8 cellular contexts compared by ENCODE assay signal in genomic region chr11:70398834-70399680, GRCh38. TPM values are rescaled to one million over a fixed set of nuclear protein-coding genes. Genes with fewer than 3 reads are reported as not detected.
DNase-seq lines count a peak whose midpoint lies in the region; ATAC-seq, FAIRE-seq and TF ChIP-seq lines count a peak whose summit lies in the region.

No MANE protein-coding gene starts in this region.

- peaks cover 12 to 16% (median 13%) of the 10 kb centered on the region in 3 donors for H3K4me1 Mint-ChIP-seq in T-cell

- DNase-seq in GM19239 (ENCODE audit: insufficient read length, low spot score): peak; percentile 36
- DNase-seq in T-cell: no peak
- no peak for DNase-seq in sciatic nerve (ENCODE audit: low spot score)
- DNase-seq in putamen (ENCODE audit: low spot score): no peak
- no peak for DNase-seq in NCI-H345 treated with DMSO at 0.1 percent for 48 hours (lab: John Stamatoyannopoulos, UW; ENCODE audit: unreplicated experiment)

- FAIRE-seq in GM19239 (lab: Jason Lieb, UNC): no peak

- CTCF ChIA-PET in T-cell (lab: Charles Lee): no interaction called here

- WGBS in gastroesophageal sphincter (ENCODE audit: low coverage in 1 of 2), 2 donors: 0 to 3% methylated on average over 22 to 23 of the region's 42 CpGs

- no peak for TF ChIP-seq EP300 in gastroesophageal sphincter (IDR thresholded peaks at IDR 0.05)

- TF ChIP-seq CTCF in gastroesophageal sphincter (IDR thresholded peaks at IDR 0.05): no peak

- POLR2A ChIA-PET in T-cell (lab: Charles Lee): no interaction called here

- no peaks in the 10 kb centered on the region for H3K9me3 ChIP-seq in gastroesophageal sphincter

- TF ChIP-seq POLR2A in gastroesophageal sphincter (IDR thresholded peaks at IDR 0.05): no peak

- H3K4me3 ChIP-seq in gastroesophageal sphincter: peak overlapping the region; percentile 99 to 100

- H3K27me3 ChIP-seq in gastroesophageal sphincter: no peaks in the 10 kb centered on the region

- peaks cover 13 to 23% of the 10 kb centered on the region in 2 donors for H3K27me3 Mint-ChIP-seq in T-cell

- no peaks in the 10 kb centered on the region for H3K36me3 Mint-ChIP-seq in T-cell

- intact Hi-C loops in sciatic nerve (cut with DNase I): no loop called here

- H3K4me1 ChIP-seq in gastroesophageal sphincter: peaks cover 7 to 65% (median 20%) of the 10 kb centered on the region in 3 donors

- peak overlapping the region; percentile 67 to 94 (median 90) for H3K27ac ChIP-seq in gastroesophageal sphincter

- peak overlapping the region; percentile 56 to 90 (median 61) for H3K4me3 Mint-ChIP-seq in T-cell

- H3K9me3 Mint-ChIP-seq in T-cell: no peaks in the 10 kb centered on the region

- ATAC-seq in T-cell (replicated peaks in 1 of 4): no peak
- peak; percentile 28 for ATAC-seq in gastroesophageal sphincter
- ATAC-seq in sciatic nerve: peak; percentile 12
- no peak for ATAC-seq in HG02973 (IDR thresholded peaks at IDR 0.05; ENCODE audit: unreplicated experiment)
- ATAC-seq in HG03469 (IDR thresholded peaks at IDR 0.05; ENCODE audit: unreplicated experiment): no peak

- H3K36me3 ChIP-seq in gastroesophageal sphincter: peaks cover 0 to 6% of the 10 kb centered on the region in 2 donors

- no peak overlapping the region for H3K27ac Mint-ChIP-seq in T-cell

RNA-seq across cellular contexts. Expression of gene CTTN, which starts 0.7 kb away (rescaled TPM):
- total RNA-seq in T-cell (1 to 10 TPM in 4 of 5 donors, under 1 TPM in 1; 0.44 to 3.6 (median 2.3) TPM), gastroesophageal sphincter (100 to 1,000 TPM; 164 to 316 (median 179) TPM), sciatic nerve (264 TPM)

Comparison
In these comparisons a context has a peak if more than half of its experiments do, and no peak if none do; other contexts are left out.
1. ATAC-seq: peak in gastroesophageal sphincter (single experiment) and sciatic nerve (single experiment); none in T-cell (0 of 4), HG02973 (single experiment) and HG03469 (single experiment).
2. RNA of gene CTTN, which starts 0.7 kb away (total RNA-seq): 264 TPM in sciatic nerve (single experiment) and 164 to 316 TPM in gastroesophageal sphincter; 0.44 to 3.6 TPM in T-cell; every median in the first group is over 10 times any median in the second.